In genomic region chr20:62365814-62366369, GRCh38 we compare ENCODE assay signal across 8 cellular contexts. TPM values are rescaled to one million over a fixed set of nuclear protein-coding genes. Genes with fewer than 3 reads are reported as not detected.
A peak's percentile ranks its signal among the peaks of the same experiment; 100 is the strongest.
DNase-seq lines count a peak whose midpoint lies in the region; ATAC-seq and TF ChIP-seq lines count a peak whose summit lies in the region.

No MANE protein-coding gene starts in this region.

- H3K9me3 Mint-ChIP-seq in nephron = no peaks in the 10 kb centered on the region

- no peaks in the 10 kb centered on the region for H3K36me3 Mint-ChIP-seq in nephron (ENCODE audit: low read depth)

- H3K4me3 Mint-ChIP-seq in nephron = peak overlapping the region; percentile 74 to 84 (median 80)

- H3K9me3 ChIP-seq in endocrine pancreas (ENCODE audit: control insufficient read depth, low read length) = no peaks in the 10 kb centered on the region

- H3K4me1 Mint-ChIP-seq in nephron = peaks cover 34% of the 10 kb centered on the region

- H3K36me3 ChIP-seq in endocrine pancreas (ENCODE audit: control insufficient read depth, insufficient read depth, low read length) = no peaks in the 10 kb centered on the region

- peaks cover 4% of the 10 kb centered on the region for H3K27me3 Mint-ChIP-seq in nephron (ENCODE audit: low read depth)

- DNase-seq in Caki2 (ENCODE audit: low read depth) (peak; percentile 76), NCI-H526 treated with DMSO at 0.1 percent for 48 hours (lab: John Stamatoyannopoulos, UW) (peak; percentile 79)
- DNase-seq in activated CD8-positive, alpha-beta memory T cell treated with anti-CD3 and anti-CD28 coated beads for 24 hours = no peak

- H3K4me3 ChIP-seq in endocrine pancreas (ENCODE audit: control insufficient read depth, insufficient read depth, low read length) = peak overlapping the region; percentile 51

- no peaks in the 10 kb centered on the region for H3K4me1 ChIP-seq in endocrine pancreas (ENCODE audit: control insufficient read depth, insufficient read depth, low read length)

- ATAC-seq in HG03432 (IDR thresholded peaks at IDR 0.05; ENCODE audit: unreplicated experiment) = no peak
- ATAC-seq in GM21360 (IDR thresholded peaks at IDR 0.05; ENCODE audit: unreplicated experiment) = no peak
- no peak for ATAC-seq in GM19023 (IDR thresholded peaks at IDR 0.05; ENCODE audit: unreplicated experiment)

- TF ChIP-seq CTCF in nephron (IDR thresholded peaks at IDR 0.05; ENCODE audit: unreplicated experiment in 3 of 3) = no peak

- peak overlapping the region in 2 of 3 experiments; percentile 18 to 78 for H3K27ac Mint-ChIP-seq in nephron

- H3K27me3 ChIP-seq in endocrine pancreas (ENCODE audit: control insufficient read depth, insufficient read depth, low read length) = no peaks in the 10 kb centered on the region

- in situ Hi-C loops in Caki2 (cut with HindIII; ENCODE audit: low pct_unique_long_range_greater_than_20kb, low sequenced_read_pairs) = no loop called here

- H3K9ac ChIP-seq in endocrine pancreas (ENCODE audit: control insufficient read depth, insufficient read depth, low read length) = peak overlapping the region; percentile 82

RNA-seq across cellular contexts. Expression of gene LAMA5, which starts 1.2 kb away (rescaled TPM):
- total RNA-seq in Caki2 (2014; rRNA removed; shearing (Covaris generic); ENCODE audit: low replicate concordance) = 59.3 and 63.3 TPM in 2 replicates

RNA-seq across cellular contexts. Expression of gene RPS21, which starts 21.0 kb away (rescaled TPM):
- 2,013 and 2,296 TPM in 2 replicates for total RNA-seq in Caki2 (2014; rRNA removed; shearing (Covaris generic); ENCODE audit: low replicate concordance)

RNA-seq across cellular contexts. Expression of gene CABLES2, which starts 41.2 kb away (rescaled TPM):
- 3.3 and 5.9 TPM in 2 replicates for total RNA-seq in Caki2 (2014; rRNA removed; shearing (Covaris generic); ENCODE audit: low replicate concordance)
